ENCODE assay signal across 15 cellular contexts in the genomic region with DNA sequence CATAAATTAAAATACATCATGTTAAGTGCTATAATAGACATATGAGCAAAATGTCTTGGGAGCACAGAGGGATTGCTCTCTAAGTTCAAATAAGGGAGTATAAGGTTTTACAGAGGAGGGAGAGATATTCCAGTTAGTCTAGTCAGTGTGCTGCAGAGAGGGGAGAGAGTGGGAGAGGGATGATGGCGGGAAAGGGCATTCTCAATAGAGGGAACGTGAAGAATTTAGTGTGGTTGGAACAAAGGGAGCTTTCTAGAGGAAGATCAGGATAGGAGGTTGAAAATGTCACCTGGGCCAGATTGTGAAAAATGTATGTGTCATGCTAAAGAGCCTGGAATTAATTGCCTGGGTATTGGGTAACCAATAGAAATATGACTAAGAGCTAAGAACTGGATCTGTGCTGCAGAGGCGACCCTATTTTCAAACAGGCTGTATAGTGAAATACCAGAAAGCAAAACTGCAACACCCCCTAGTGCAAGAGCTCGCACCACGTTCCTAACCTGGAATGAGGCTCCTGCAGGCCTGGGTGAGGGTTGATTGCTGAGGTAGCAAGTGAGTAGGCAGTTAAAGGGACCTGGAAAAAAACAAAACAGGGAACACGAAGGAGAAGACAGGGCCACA.
DNase-seq lines count a peak whose midpoint lies in the region; TF ChIP-seq lines count a peak whose summit lies in the region.
"Had no signal": no experiment of that assay in that cellular context is flagged by ENCODE, and none has a peak within 500 bp of the region (broad histone marks: within the 10 kb centered on the region; RNA-seq: fewer than 3 reads in every experiment).

No MANE protein-coding gene starts in this region.

- no peaks in the 10 kb centered on the region for H3K36me3 ChIP-seq in ES-I3 (ENCODE audit: insufficient read depth, low read length)
- no peaks in the 10 kb centered on the region for H3K36me3 ChIP-seq in PC-9 (ENCODE audit: low read depth)

- CTCF ChIA-PET in PC-9 (lab: Charles Lee) = no interaction called here

- no peaks in the 10 kb centered on the region for H3K9me2 ChIP-seq in PC-9 (ENCODE audit: insufficient read depth)

- H3K27ac ChIP-seq in epithelial cell of prostate (peak overlapping the region; percentile 7), PC-9 (no peak overlapping the region)
- H3K27ac ChIP-seq: parathyroid adenoma had no signal

- no peaks in the 10 kb centered on the region for H3K27me3 ChIP-seq in PC-9 (ENCODE audit: insufficient read depth, low read depth)

- H3K9me3 ChIP-seq in ES-I3 (ENCODE audit: control insufficient read depth, insufficient read depth, low read length) = no peaks in the 10 kb centered on the region
- no peaks in the 10 kb centered on the region for H3K9me3 ChIP-seq in PC-9 (ENCODE audit: insufficient read depth, low read depth)

- H3K9ac ChIP-seq in ES-I3 (ENCODE audit: low read depth, low read length) = 0 out of 2 replicates have a peak overlapping the region, but pooled peaks have one; percentile 0
- H3K9ac ChIP-seq: parathyroid adenoma had no signal

- no TSS peak for BruUV-seq in PC-9 (replicated peaks; lab: Mats Ljungman, UMichigan)

- TF ChIP-seq CTCF in PC-9 (conservative IDR thresholded peaks at IDR 0.05) = no peak

- DNase-seq in NCI-H69 (lab: John Stamatoyannopoulos, UW) (peak; percentile 32), epithelial cell of prostate (ENCODE audit: low read depth, low spot score) (no peak), left kidney (ENCODE audit: low read depth, low spot score) (peak; percentile 31), NCI-H2107 treated with DMSO at 0.1 percent for 48 hours (lab: John Stamatoyannopoulos, UW; ENCODE audit: unreplicated experiment) (no peak), SIG-M5 (lab: John Stamatoyannopoulos, UW) (no peak), NCI-H2081 (lab: John Stamatoyannopoulos, UW) (no peak), PC-9 (no peak)
- DNase-seq: activated CD4-positive, alpha-beta T cell treated with anti-CD3 and anti-CD28 coated beads for 48 hours; activated T-cell treated with anti-CD3 and anti-CD28 coated beads, Interleukin-2, amount 50 U/mL, for 48 hours; amniotic stem cell; cortex of kidney; KBM-7; NCI-H1436 had no signal

- no peaks in the 10 kb centered on the region for H3K79me2 ChIP-seq in PC-9 (ENCODE audit: low read depth)
- H3K79me2 ChIP-seq: parathyroid adenoma had no signal

- H3K4me2 ChIP-seq in PC-9 = no peak overlapping the region

- intact Hi-C loops in PC-9 (cut with micrococcal nuclease; ENCODE audit: unreplicated experiment) = no loop called here

- no peak overlapping the region for H3K4me3 ChIP-seq in PC-9

- POLR2A ChIA-PET in PC-9 (lab: Charles Lee; ENCODE audit: unreplicated experiment) = no interaction called here

- H2AFZ ChIP-seq in PC-9 = no peak overlapping the region
- H2AFZ ChIP-seq: parathyroid adenoma had no signal

- H4K20me1 ChIP-seq in PC-9 (ENCODE audit: insufficient read depth) = no peaks in the 10 kb centered on the region

- H3F3A ChIP-seq in PC-9 (ENCODE audit: insufficient read depth, low read depth) = no peaks in the 10 kb centered on the region

- peaks cover 14% of the 10 kb centered on the region for H3K4me1 ChIP-seq in ES-I3 (ENCODE audit: insufficient read depth, low read length)
- no peaks in the 10 kb centered on the region for H3K4me1 ChIP-seq in PC-9 (replicated peaks; ENCODE audit: insufficient read depth)
- H3K4me1 ChIP-seq: parathyroid adenoma had no signal

Comparison
In these comparisons a context has a peak if more than half of its experiments do, and no peak if none do; other contexts are left out.
1. DNase-seq: peak in NCI-H69 (single experiment) and left kidney (single experiment); none in epithelial cell of prostate (single experiment), NCI-H2107 treated with DMSO at 0.1 percent for 48 hours (single experiment), SIG-M5 (single experiment), NCI-H2081 (0 of 2) and PC-9 (0 of 2).